12 cellular contexts compared by ENCODE assay signal in genomic region chr20:62208805-62209755, GRCh38. TPM values are rescaled to one million over a fixed set of nuclear protein-coding genes. Genes with fewer than 3 reads are reported as not detected.
DNase-seq lines count a peak whose midpoint lies in the region; ATAC-seq, FAIRE-seq and TF ChIP-seq lines count a peak whose summit lies in the region.
"Had no signal": no experiment of that assay in that cellular context is flagged by ENCODE, and none has a peak within 500 bp of the region (broad histone marks: within the 10 kb centered on the region; RNA-seq: fewer than 3 reads in every experiment).

No MANE protein-coding gene starts in this region.

- intact Hi-C loops in head of caudate nucleus (cut with DNase I) = no loop called here

- H3K4me3 ChIP-seq in WERI-Rb-1 (ENCODE audit: low read depth, low read length) (no peak overlapping the region), keratinocyte (ENCODE audit: control insufficient read depth in 2 of 3, extremely low read depth in 1 of 3, insufficient read depth in 2 of 3, low read depth in 1 of 3, low read length in 3 of 3) (no peak overlapping the region), coronary artery (no peak overlapping the region)
- H3K4me3 ChIP-seq: esophagus squamous epithelium, GM12878 had no signal

- no peaks in the 10 kb centered on the region for H3K79me2 ChIP-seq in keratinocyte (ENCODE audit: control insufficient read depth, insufficient read depth, low read length)

- H2AFZ ChIP-seq in keratinocyte (ENCODE audit: control insufficient read depth, low read length) = no peak overlapping the region

- TF ChIP-seq CTCF in WERI-Rb-1 (IDR thresholded peaks at IDR 0.05; ENCODE audit: low read depth, low read length) = 0 out of 2 replicates have a peak, but pooled peaks have one; percentile 3
- peak in 2 of 3 experiments; percentile 38 to 40 for TF ChIP-seq CTCF in keratinocyte (optimal IDR thresholded peaks at IDR 0.05 in 1 of 3, IDR thresholded peaks at IDR 0.05 in 1 of 3, conservative IDR thresholded peaks at IDR 0.05 in 1 of 3; ENCODE audit: extremely low read depth in 1 of 3, insufficient read depth in 2 of 3, low read length in 3 of 3)
- TF ChIP-seq CTCF in coronary artery (IDR thresholded peaks at IDR 0.05) = no peak

- H3K27me3 ChIP-seq in WERI-Rb-1 (ENCODE audit: insufficient read depth, low read depth, severe bottlenecking) (no peaks in the 10 kb centered on the region), keratinocyte (ENCODE audit: control insufficient read depth, extremely low read depth, insufficient read depth, low read length) (peaks cover 31% of the 10 kb centered on the region)

- DNase-seq in DMS153 treated with DMSO at 0.1 percent for 48 hours (lab: John Stamatoyannopoulos, UW; ENCODE audit: unreplicated experiment) = peak; percentile 42
- peak; percentile 27 for DNase-seq in HT1080 (ENCODE audit: low read depth)
- no peak for DNase-seq in WERI-Rb-1
- no peak for DNase-seq in keratinocyte (ENCODE audit: low read depth, low spot score)
- no peak for DNase-seq in activated CD8-positive, alpha-beta memory T cell treated with anti-CD3 and anti-CD28 coated beads for 24 hours
- DNase-seq in coronary artery (ENCODE audit: low spot score) = no peak
- DNase-seq in head of caudate nucleus = no peak
- DNase-seq: esophagus squamous epithelium, NCI-H1092, NCI-H774 had no signal

- H4K20me1 ChIP-seq in keratinocyte (ENCODE audit: control insufficient read depth, extremely low read depth, insufficient read depth, low read length) = peaks cover 5% of the 10 kb centered on the region

- H3K9ac ChIP-seq in keratinocyte (ENCODE audit: control insufficient read depth, extremely low read depth, insufficient read depth, low read length) = no peak overlapping the region

- H3K27ac ChIP-seq in WERI-Rb-1 = no peak overlapping the region
- H3K27ac ChIP-seq in keratinocyte (ENCODE audit: control insufficient read depth, insufficient read depth, low read length) = no peak overlapping the region
- H3K27ac ChIP-seq in coronary artery = no peak overlapping the region
- H3K27ac ChIP-seq: esophagus squamous epithelium had no signal

- H3K36me3 ChIP-seq in WERI-Rb-1 (no peaks in the 10 kb centered on the region), keratinocyte (ENCODE audit: control insufficient read depth in 2 of 2, extremely low read depth in 1 of 2, insufficient read depth in 2 of 2, low read length in 2 of 2) (no peaks in the 10 kb centered on the region)
- H3K36me3 ChIP-seq: esophagus squamous epithelium had no signal

- no peak for FAIRE-seq in keratinocyte (lab: Jason Lieb, UNC)
- FAIRE-seq: GM12878 had no signal

- no peaks in the 10 kb centered on the region for H3K9me1 ChIP-seq in keratinocyte (ENCODE audit: control insufficient read depth, extremely low read depth, insufficient read depth, low read length)

- no peak for ATAC-seq in HG03460 (IDR thresholded peaks at IDR 0.05; ENCODE audit: unreplicated experiment)
- ATAC-seq: GM12878 had no signal

- H3K4me1 ChIP-seq in keratinocyte (ENCODE audit: control insufficient read depth, extremely low read depth, insufficient read depth, low read length) = peaks cover 9% of the 10 kb centered on the region
- H3K4me1 ChIP-seq: esophagus squamous epithelium had no signal

- H3K4me2 ChIP-seq in keratinocyte (ENCODE audit: control insufficient read depth, extremely low read depth, insufficient read depth, low read depth, low read length) = peak overlapping the region; percentile 29

- H3K9me3 ChIP-seq in WERI-Rb-1 (ENCODE audit: severe bottlenecking) = no peaks in the 10 kb centered on the region
- no peaks in the 10 kb centered on the region for H3K9me3 ChIP-seq in keratinocyte (ENCODE audit: control insufficient read depth, low read depth, low read length)
- H3K9me3 ChIP-seq: esophagus squamous epithelium had no signal

- dilution Hi-C loops in keratinocyte (cut with MboI; ENCODE audit: extremely low pct_ligation_motif_present, low sequenced_read_pairs) = no loop called here

RNA-seq across cellular contexts. Expression of gene HRH3, which starts 11.0 kb away (rescaled TPM):
- total RNA-seq in HT1080 (2014; rRNA removed; shearing (Covaris generic)) = not detected in 2 replicates
- not detected in 2 replicates for polyA plus RNA-seq in HT1080 (2015; cell fraction: cytosol; rRNA removed)
- polyA plus RNA-seq in HT1080 (2015; cell fraction: nucleus; rRNA removed) = not detected in 2 replicates
- not detected in 3 replicates for polyA plus RNA-seq in keratinocyte
- polyA plus RNA-seq in keratinocyte (2011; ENCODE audit: low read depth) = not detected
- not detected in 2 replicates for polyA plus RNA-seq in keratinocyte (2011; cell fraction: cytosol; rRNA removed)
- polyA plus RNA-seq in keratinocyte (2011; cell fraction: nucleus; rRNA removed) = not detected in 2 replicates
- polyA plus RNA-seq in keratinocyte (2012; ENCODE audit: low replicate concordance) = not detected in 2 replicates
- polyA minus RNA-seq in keratinocyte = not detected in 3 replicates
- not detected for polyA minus RNA-seq in keratinocyte (2011; cell fraction: cytosol; rRNA and poly(A)+ RNA removed)
- not detected in 2 replicates for polyA minus RNA-seq in keratinocyte (2011; cell fraction: nucleus; rRNA and poly(A)+ RNA removed)
- total RNA-seq: esophagus squamous epithelium, GM12878 had no signal
- polyA plus RNA-seq: GM12878 had no signal

RNA-seq across cellular contexts. Expression of gene MTG2, which starts 26.3 kb away (rescaled TPM):
- 36.8 and 39.1 TPM in 2 replicates for total RNA-seq in HT1080 (2014; rRNA removed; shearing (Covaris generic))
- 31.2 and 32.9 TPM in 2 replicates for polyA plus RNA-seq in HT1080 (2015; cell fraction: cytosol; rRNA removed)
- 42.8 and 53.4 TPM in 2 replicates for polyA plus RNA-seq in HT1080 (2015; cell fraction: nucleus; rRNA removed)
- 24.7 to 31.4 TPM (median 29.5 TPM) in 3 replicates for polyA plus RNA-seq in keratinocyte
- polyA plus RNA-seq in keratinocyte (2011; ENCODE audit: low read depth) = 13.3 TPM
- 15.9 and 24.7 TPM in 2 replicates for polyA plus RNA-seq in keratinocyte (2011; cell fraction: cytosol; rRNA removed)
- 56.1 and 56.4 TPM in 2 replicates for polyA plus RNA-seq in keratinocyte (2011; cell fraction: nucleus; rRNA removed)
- 24.9 and 32.2 TPM in 2 replicates for polyA plus RNA-seq in keratinocyte (2012; ENCODE audit: low replicate concordance)
- 12.2 to 20.5 TPM (median 19.8 TPM) in 3 replicates for polyA minus RNA-seq in keratinocyte
- polyA minus RNA-seq in keratinocyte (2011; cell fraction: cytosol; rRNA and poly(A)+ RNA removed) = 19.2 TPM
- polyA minus RNA-seq in keratinocyte (2011; cell fraction: nucleus; rRNA and poly(A)+ RNA removed) = 19.1 and 27.1 TPM in 2 replicates

RNA-seq across cellular contexts. Expression of gene OSBPL2, which starts 29.2 kb away (rescaled TPM):
- total RNA-seq in HT1080 (2014; rRNA removed; shearing (Covaris generic)) = 13.4 and 17.6 TPM in 2 replicates
- 11.6 and 13.5 TPM in 2 replicates for polyA plus RNA-seq in HT1080 (2015; cell fraction: cytosol; rRNA removed)
- polyA plus RNA-seq in HT1080 (2015; cell fraction: nucleus; rRNA removed) = 24.9 and 32.0 TPM in 2 replicates
- polyA plus RNA-seq in keratinocyte = 15.9 to 21.4 TPM (median 16.9 TPM) in 3 replicates
- polyA plus RNA-seq in keratinocyte (2011; ENCODE audit: low read depth) = 106 TPM
- polyA plus RNA-seq in keratinocyte (2011; cell fraction: cytosol; rRNA removed) = 16.4 and 16.8 TPM in 2 replicates
- polyA plus RNA-seq in keratinocyte (2011; cell fraction: nucleus; rRNA removed) = 49.0 and 59.1 TPM in 2 replicates
- polyA plus RNA-seq in keratinocyte (2012; ENCODE audit: low replicate concordance) = 23.6 and 56.7 TPM in 2 replicates
- polyA minus RNA-seq in keratinocyte = 29.7 to 51.6 TPM (median 37.4 TPM) in 3 replicates
- 8.6 TPM for polyA minus RNA-seq in keratinocyte (2011; cell fraction: cytosol; rRNA and poly(A)+ RNA removed)
- 20.7 and 28.1 TPM in 2 replicates for polyA minus RNA-seq in keratinocyte (2011; cell fraction: nucleus; rRNA and poly(A)+ RNA removed)

Comparison
In these comparisons a context has a peak if more than half of its experiments do, and no peak if none do; other contexts are left out.
1. DNase-seq: peak in DMS153 treated with DMSO at 0.1 percent for 48 hours (single experiment) and HT1080 (single experiment); none in WERI-Rb-1 (single experiment), keratinocyte (single experiment), activated CD8-positive, alpha-beta memory T cell treated with anti-CD3 and anti-CD28 coated beads for 24 hours (single experiment), coronary artery (single experiment) and head of caudate nucleus (0 of 42).